ENCODE assay signal across 1 cellular context in genomic region chr1:151703813-151704212, GRCh38.
TF ChIP-seq lines count a peak whose summit lies in the region.

No MANE protein-coding gene starts in this region.

TF ChIP-seq in HepG2, 621 proteins besides CTCF, POLR2A, EP300 and RAD21 (continued from another document and continues in another):
- TF ChIP-seq DZIP1 (CRISPR knock-in tag; IDR thresholded peaks at IDR 0.05) (no peak), BRF2 (CRISPR knock-in tag; IDR thresholded peaks at IDR 0.05) (no peak), KLF15 (CRISPR knock-in tag; IDR thresholded peaks at IDR 0.05; ENCODE audit: borderline replicate concordance) (no peak), TFAP4 (IDR thresholded peaks at IDR 0.05; ENCODE audit: borderline replicate concordance, low read depth) (no peak), KLF12 (CRISPR knock-in tag; IDR thresholded peaks at IDR 0.05; ENCODE audit: borderline replicate concordance) (no peak), ZNF737 (CRISPR knock-in tag; IDR thresholded peaks at IDR 0.05; ENCODE audit: borderline replicate concordance) (no peak), ZBTB20 (CRISPR knock-in tag; IDR thresholded peaks at IDR 0.05; ENCODE audit: borderline replicate concordance, low read depth) (no peak), FOXA3 (CRISPR knock-in tag; IDR thresholded peaks at IDR 0.05) (0 out of 2 replicates have a peak, but pooled peaks have one; percentile 33), FOXO1 (CRISPR knock-in tag; IDR thresholded peaks at IDR 0.05) (peak; percentile 77; the same call in 1 of the 2 replicates), CENPX (CRISPR knock-in tag; IDR thresholded peaks at IDR 0.05) (no peak), ATF1 (CRISPR knock-in tag; IDR thresholded peaks at IDR 0.05) (no peak), GMEB2 (CRISPR knock-in tag; IDR thresholded peaks at IDR 0.05; ENCODE audit: low read depth) (no peak), DMAP1 (CRISPR knock-in tag; IDR thresholded peaks at IDR 0.05) (no peak), THAP11 (CRISPR knock-in tag; IDR thresholded peaks at IDR 0.05) (0 out of 2 replicates have a peak, but pooled peaks have one; percentile 34), ZFX (CRISPR knock-in tag; IDR thresholded peaks at IDR 0.05; ENCODE audit: low read depth) (peak; percentile 24; the same call in 1 of the 2 replicates), SKIL (CRISPR knock-in tag; IDR thresholded peaks at IDR 0.05; ENCODE audit: borderline replicate concordance) (0 out of 2 replicates have a peak, but pooled peaks have one; percentile 10), FOXO4 (CRISPR knock-in tag; conservative IDR thresholded peaks at IDR 0.05) (no peak), ZNF800 (CRISPR knock-in tag; IDR thresholded peaks at IDR 0.05) (no peak), HDAC1 (CRISPR knock-in tag; IDR thresholded peaks at IDR 0.05) (peak; percentile 31), HNF4G (IDR thresholded peaks at IDR 0.05; ENCODE audit: borderline replicate concordance, low read depth, low read length) (no peak), HNF4G (CRISPR knock-in tag; IDR thresholded peaks at IDR 0.05; ENCODE audit: borderline replicate concordance, low read depth) (no peak), ZBTB14 (CRISPR knock-in tag; IDR thresholded peaks at IDR 0.05) (no peak), MXD1 (CRISPR knock-in tag; IDR thresholded peaks at IDR 0.05) (no peak), ZNF382 (CRISPR knock-in tag; IDR thresholded peaks at IDR 0.05; ENCODE audit: borderline replicate concordance) (no peak), ZNF138 (CRISPR knock-in tag; IDR thresholded peaks at IDR 0.05; ENCODE audit: low read depth) (no peak), ZBTB7A (CRISPR knock-in tag; IDR thresholded peaks at IDR 0.05) (0 out of 2 replicates have a peak, but pooled peaks have one; percentile 29), ZNF550 (CRISPR knock-in tag; IDR thresholded peaks at IDR 0.05; ENCODE audit: borderline replicate concordance) (no peak), KLF6 (CRISPR knock-in tag; IDR thresholded peaks at IDR 0.05) (no peak), TEF (CRISPR knock-in tag; IDR thresholded peaks at IDR 0.05) (no peak), ZUFSP (CRISPR knock-in tag; IDR thresholded peaks at IDR 0.05; ENCODE audit: borderline replicate concordance) (no peak), MYC (CRISPR knock-in tag; IDR thresholded peaks at IDR 0.05; ENCODE audit: borderline replicate concordance) (no peak), YEATS2 (CRISPR knock-in tag; IDR thresholded peaks at IDR 0.05; ENCODE audit: borderline replicate concordance) (no peak), ZNF468 (CRISPR knock-in tag; IDR thresholded peaks at IDR 0.05) (no peak), GTF2F1 (IDR thresholded peaks at IDR 0.05; ENCODE audit: low read length) (no peak), ZFYVE20 (CRISPR knock-in tag; IDR thresholded peaks at IDR 0.05; ENCODE audit: borderline replicate concordance, low read depth) (no peak), GFI1 (CRISPR knock-in tag; IDR thresholded peaks at IDR 0.05; ENCODE audit: borderline replicate concordance) (no peak), MLX (CRISPR knock-in tag; IDR thresholded peaks at IDR 0.05) (no peak), MNT (IDR thresholded peaks at IDR 0.05) (no peak), CCAR2 (optimal IDR thresholded peaks at IDR 0.05; ENCODE audit: low read depth, low read length) (no peak), CENPT (CRISPR knock-in tag; IDR thresholded peaks at IDR 0.05; ENCODE audit: low read depth) (no peak), SP2 (CRISPR knock-in tag; IDR thresholded peaks at IDR 0.05) (no peak), RNF2 (conservative IDR thresholded peaks at IDR 0.05; ENCODE audit: low read depth) (no peak), ZNF75D (CRISPR knock-in tag; IDR thresholded peaks at IDR 0.05; ENCODE audit: borderline replicate concordance) (no peak), NR2F1 (CRISPR knock-in tag; IDR thresholded peaks at IDR 0.05) (peak; percentile 47 to 82; a peak in 3 of 4 replicates)
